Comparison of ENCODE assay signal across 10 cellular contexts in genomic region chr17:19470529-19471261, GRCh38. TPM values are rescaled to one million over a fixed set of nuclear protein-coding genes. Genes with fewer than 3 reads are reported as not detected.
A peak's percentile ranks its signal among the peaks of the same experiment; 100 is the strongest.
DNase-seq lines count a peak whose midpoint lies in the region; ATAC-seq, FAIRE-seq and TF ChIP-seq lines count a peak whose summit lies in the region.
"Had no signal": no experiment of that assay in that cellular context is flagged by ENCODE, and none has a peak within 500 bp of the region (broad histone marks: within the 10 kb centered on the region; RNA-seq: fewer than 3 reads in every experiment).

No MANE protein-coding gene starts in this region.

- H3K27me3 Mint-ChIP-seq in MCF 10A (ENCODE audit: insufficient read depth, unreplicated experiment) = no peaks in the 10 kb centered on the region
- no peaks in the 10 kb centered on the region for H3K27me3 Mint-ChIP-seq in activated T-helper 2 cell treated with anti-CD3 and anti-CD28 coated beads, Interferon-gamma antibody, Interleukin-2, Interleukin-4, amounts not matched to agents 10 μg/mL and 5 μg/mL and 100 μg/mL, durations not matched to agents 14 hours and 24 hours and 36 hours (ENCODE audit: low read depth)
- H3K27me3 Mint-ChIP-seq in CD4-positive, alpha-beta memory T cell = peaks cover 0 to 7% of the 10 kb centered on the region in 2 donors
- H3K27me3 Mint-ChIP-seq: B cell had no signal

- peak; percentile 81 for ATAC-seq in mucosa of descending colon

- H3K4me3 ChIP-seq in breast epithelium = peak overlapping the region; percentile 18 to 41 (median 26)
- no peak overlapping the region for H3K4me3 ChIP-seq in H1 (ENCODE audit: extremely low read depth in 1 of 4, insufficient read depth in 2 of 4, low read depth in 3 of 4, low read length in 4 of 4)
- H3K4me3 ChIP-seq in mucosa of descending colon = no peak overlapping the region
- peak overlapping the region; percentile 16 to 31 for H3K4me3 ChIP-seq in vagina
- no peak overlapping the region for H3K4me3 ChIP-seq in CD4-positive, alpha-beta memory T cell (ENCODE audit: low read length in 2 of 2)

- TF ChIP-seq CTCF in breast epithelium (IDR thresholded peaks at IDR 0.05) (no peak), MCF 10A (IDR thresholded peaks at IDR 0.05; ENCODE audit: unreplicated experiment) (no peak), H1 (IDR thresholded peaks at IDR 0.05; ENCODE audit: control extremely low read depth in 1 of 3, insufficient read depth in 1 of 3, low read depth in 1 of 3, low read length in 3 of 3) (no peak), mucosa of descending colon (IDR thresholded peaks at IDR 0.05) (no peak), vagina (IDR thresholded peaks at IDR 0.05) (no peak)

- no TSS peak for BruUV-seq in MCF 10A (replicated peaks; lab: Mats Ljungman, UMichigan)

- CTCF ChIA-PET in MCF 10A (lab: Yijun Ruan, JAX) = no interaction called here
- CTCF ChIA-PET in H1 (lab: Charles Lee; ENCODE audit: partially characterized antibody) = interaction anchor here (0.6 to 3.5 kb wide), 9 partner anchors 10 to 429 kb away, joined by 3 to 16 read pairs (median 4); no protein-coding TSS in a partner anchor
- CTCF ChIA-PET in CD4-positive, alpha-beta memory T cell (lab: Charles Lee; ENCODE audit: partially characterized antibody) = interaction anchor here (2.7 kb wide), 1 partner anchor 108 kb away, joined by 8 read pairs; the partner anchor contains the start of gene B9D1

- H3K79me1 ChIP-seq in H1 (ENCODE audit: low read depth, low read length) = no peaks in the 10 kb centered on the region

- H4K8ac ChIP-seq in H1 (ENCODE audit: extremely low read depth, insufficient read depth, low read length) = no peak overlapping the region; the same call in 1 of the 2 replicates

- H3K36me3 Mint-ChIP-seq in MCF 10A (ENCODE audit: insufficient read depth, unreplicated experiment) = no peaks in the 10 kb centered on the region
- H3K36me3 Mint-ChIP-seq in activated T-helper 2 cell treated with anti-CD3 and anti-CD28 coated beads, Interferon-gamma antibody, Interleukin-2, Interleukin-4, amounts not matched to agents 10 μg/mL and 5 μg/mL and 100 μg/mL, durations not matched to agents 14 hours and 24 hours and 36 hours (ENCODE audit: low read depth) = no peaks in the 10 kb centered on the region
- no peaks in the 10 kb centered on the region for H3K36me3 Mint-ChIP-seq in CD4-positive, alpha-beta memory T cell

- H3K79me2 ChIP-seq in H1 (ENCODE audit: control insufficient read depth in 1 of 2, insufficient read depth in 2 of 2, low read length in 2 of 2) = no peaks in the 10 kb centered on the region

- peak overlapping the region; percentile 16 to 73; a peak in 2 of 4 replicates for H3K4me2 ChIP-seq in H1 (ENCODE audit: insufficient read depth in 1 of 2, low read depth in 2 of 2, low read length in 2 of 2)

- no peak overlapping the region for H3K14ac ChIP-seq in H1 (ENCODE audit: insufficient read length)

- H3K56ac ChIP-seq in H1 (replicated peaks; ENCODE audit: insufficient read length, low read depth, low read length) = no peak overlapping the region

- H3K4me1 ChIP-seq in breast epithelium (no peaks in the 10 kb centered on the region), H1 (replicated peaks in 1 of 4; ENCODE audit: control insufficient read depth in 3 of 4, insufficient read depth in 4 of 4, low read length in 3 of 4) (peaks cover 1 to 10% (median 6%) of the 10 kb centered on the region in 4 experiments; a peak in 6 of 7 replicates), mucosa of descending colon (ENCODE audit: low read depth) (no peaks in the 10 kb centered on the region), vagina (peaks cover 7% of the 10 kb centered on the region)
- H3K4me1 ChIP-seq in CD4-positive, alpha-beta memory T cell (ENCODE audit: insufficient read depth, low read length) = no peaks in the 10 kb centered on the region

- no peaks in the 10 kb centered on the region for H4K20me1 ChIP-seq in H1 (replicated peaks in 1 of 2; ENCODE audit: control insufficient read depth in 1 of 2, insufficient read depth in 2 of 2, low read length in 2 of 2)

- H2BK5ac ChIP-seq in H1 (ENCODE audit: low read depth, low read length) = peak overlapping the region; percentile 87; the same call in 1 of the 2 replicates

- H2BK15ac ChIP-seq in H1 (ENCODE audit: low read length) = peak overlapping the region; percentile 72; the same call in 1 of the 2 replicates

- TF ChIP-seq POLR2A in breast epithelium (IDR thresholded peaks at IDR 0.05) = no peak
- TF ChIP-seq POLR2A in H1 (IDR thresholded peaks at IDR 0.05; ENCODE audit: control extremely low read depth in 1 of 2, low read depth in 2 of 2, low read length in 2 of 2) = no peak
- no peak for TF ChIP-seq POLR2A in vagina (IDR thresholded peaks at IDR 0.05)

- H2AK5ac ChIP-seq in H1 (ENCODE audit: low read depth, low read length) = peak overlapping the region; percentile 39; the same call in 1 of the 2 replicates

- no peak overlapping the region for H3K27ac Mint-ChIP-seq in MCF 10A (ENCODE audit: low read depth, unreplicated experiment)
- no peak overlapping the region for H3K27ac Mint-ChIP-seq in activated T-helper 2 cell treated with anti-CD3 and anti-CD28 coated beads, Interferon-gamma antibody, Interleukin-2, Interleukin-4, amounts not matched to agents 10 μg/mL and 5 μg/mL and 100 μg/mL, durations not matched to agents 14 hours and 24 hours and 36 hours
- H3K27ac Mint-ChIP-seq in CD4-positive, alpha-beta memory T cell = peak overlapping the region in 1 of 7 donors; percentile 57
- H3K27ac Mint-ChIP-seq: B cell had no signal

- no peaks in the 10 kb centered on the region for H3K27me3 ChIP-seq in breast epithelium
- no peaks in the 10 kb centered on the region for H3K27me3 ChIP-seq in H1 (replicated peaks in 1 of 4; ENCODE audit: control insufficient read depth in 3 of 4, extremely low read depth in 1 of 4, insufficient read depth in 3 of 4, low read length in 3 of 4)
- H3K27me3 ChIP-seq in vagina = no peaks in the 10 kb centered on the region
- H3K27me3 ChIP-seq in CD4-positive, alpha-beta memory T cell (ENCODE audit: insufficient read depth, low read length) = no peaks in the 10 kb centered on the region

- FAIRE-seq in H1 (lab: Jason Lieb, UNC) = no peak

- peak overlapping the region; percentile 94 for H3K18ac ChIP-seq in H1 (ENCODE audit: extremely low read depth, low read length)

- TF ChIP-seq RAD21 in H1 (IDR thresholded peaks at IDR 0.05 in 1 of 2, conservative IDR thresholded peaks at IDR 0.05 in 1 of 2; ENCODE audit: low read depth in 2 of 2, low read length in 2 of 2) = no peak

- POLR2A ChIA-PET in MCF 10A (lab: Yijun Ruan, JAX) (no interaction called here), H1 (lab: Charles Lee; ENCODE audit: partially characterized antibody) (interaction anchor here (0.6 to 1.8 kb wide), 6 partner anchors 11 to 18 kb away, joined by 3 to 6 read pairs (median 3); no protein-coding TSS in a partner anchor)
- POLR2A ChIA-PET in CD4-positive, alpha-beta memory T cell (lab: Charles Lee; ENCODE audit: partially characterized antibody) = no interaction called here

- H3K9me3 Mint-ChIP-seq in MCF 10A (ENCODE audit: unreplicated experiment) = no peaks in the 10 kb centered on the region
- no peaks in the 10 kb centered on the region for H3K9me3 Mint-ChIP-seq in activated T-helper 2 cell treated with anti-CD3 and anti-CD28 coated beads, Interferon-gamma antibody, Interleukin-2, Interleukin-4, amounts not matched to agents 10 μg/mL and 5 μg/mL and 100 μg/mL, durations not matched to agents 14 hours and 24 hours and 36 hours
- H3K9me3 Mint-ChIP-seq in CD4-positive, alpha-beta memory T cell = peaks cover 0 to 7% (median 4%) of the 10 kb centered on the region in 8 donors

- H4K91ac ChIP-seq in H1 (replicated peaks; ENCODE audit: insufficient read length, low read length) = peak overlapping the region; percentile 58

- H2AFZ ChIP-seq in H1 (ENCODE audit: low read length) = peak overlapping the region; percentile 60

- 0 out of 7 replicates have a peak overlapping the region, but pooled peaks of 1 of the 4 experiments have one; percentile 14 for H3K9ac ChIP-seq in H1 (replicated peaks in 1 of 4; ENCODE audit: extremely low read depth in 1 of 4, low read depth in 3 of 4, low read length in 3 of 4)

- intact Hi-C loops in breast epithelium (cut with DNase I; ENCODE audit: low total_unique reads) = no loop called here
- intact Hi-C loops in MCF 10A (cut with micrococcal nuclease) = no loop called here
- intact Hi-C loops in mucosa of descending colon (cut with DNase I, micrococcal nuclease) = no loop called here
- intact Hi-C loops in vagina (cut with DNase I) = no loop called here
- intact Hi-C loops in activated T-helper 2 cell treated with anti-CD3 and anti-CD28 coated beads, Interferon-gamma antibody, Interleukin-2, Interleukin-4, amounts not matched to agents 10 μg/mL and 5 μg/mL and 100 μg/mL, durations not matched to agents 14 hours and 24 hours and 36 hours (cut with micrococcal nuclease) = no loop called here
- intact Hi-C loops in CD4-positive, alpha-beta memory T cell (cut with micrococcal nuclease) = no loop called here

- no peak overlapping the region for H3K4me3 Mint-ChIP-seq in MCF 10A (ENCODE audit: unreplicated experiment)
- no peak overlapping the region for H3K4me3 Mint-ChIP-seq in activated T-helper 2 cell treated with anti-CD3 and anti-CD28 coated beads, Interferon-gamma antibody, Interleukin-2, Interleukin-4, amounts not matched to agents 10 μg/mL and 5 μg/mL and 100 μg/mL, durations not matched to agents 14 hours and 24 hours and 36 hours (ENCODE audit: low read depth)
- H3K4me3 Mint-ChIP-seq in CD4-positive, alpha-beta memory T cell = no peak overlapping the region
- H3K4me3 Mint-ChIP-seq: B cell had no signal

- no peak overlapping the region for H3K4ac ChIP-seq in H1 (replicated peaks; ENCODE audit: insufficient read length, low read depth, low read length)

- DNase-seq in breast epithelium (ENCODE audit: low spot score in 2 of 2) (peak in 1 of 2 donors; percentile 49), MCF 10A (ENCODE audit: unreplicated experiment) (no peak), H1 (ENCODE audit: low read depth in 1 of 2, low spot score in 2 of 2) (peak in 1 of 2 experiments; percentile 63), mucosa of descending colon (peak; percentile 68 to 82 (median 69)), vagina (ENCODE audit: extremely low spot score in 2 of 2) (no peak), T1000 (lab: John Stamatoyannopoulos, UW) (no peak)
- DNase-seq in activated T-helper 2 cell treated with anti-CD3 and anti-CD28 coated beads, Interferon-gamma antibody, Interleukin-2, Interleukin-4, amounts not matched to agents 10 μg/mL and 5 μg/mL and 100 μg/mL, durations not matched to agents 14 hours and 24 hours and 36 hours (ENCODE audit: low spot score) = no peak
- DNase-seq in CD4-positive, alpha-beta memory T cell = no peak

- H4K5ac ChIP-seq in H1 (ENCODE audit: insufficient read length, low read depth, low read length) = no peak overlapping the region

- H3K4me1 Mint-ChIP-seq in MCF 10A (ENCODE audit: insufficient read depth, unreplicated experiment) = no peaks in the 10 kb centered on the region
- no peaks in the 10 kb centered on the region for H3K4me1 Mint-ChIP-seq in activated T-helper 2 cell treated with anti-CD3 and anti-CD28 coated beads, Interferon-gamma antibody, Interleukin-2, Interleukin-4, amounts not matched to agents 10 μg/mL and 5 μg/mL and 100 μg/mL, durations not matched to agents 14 hours and 24 hours and 36 hours (ENCODE audit: low read depth)
- no peaks in the 10 kb centered on the region for H3K4me1 Mint-ChIP-seq in CD4-positive, alpha-beta memory T cell

- 82% methylated on average over 29 of the region's 29 CpGs; no CpG with 5 or more reads in 1 of the 2 experiments for WGBS in H1 (ENCODE audit: extremely low coverage in 1 of 2, insufficient coverage in 1 of 2, insufficient read length in 1 of 2, insufficient replicate concordance in 2 of 2, low coverage in 1 of 2, low lambda C conversion rate in 2 of 2, missing lambda C conversion rate in 1 of 2), 2 experiments

- H3K23ac ChIP-seq in H1 (ENCODE audit: insufficient read length) = no peak overlapping the region

- peak overlapping the region; percentile 92 for H2BK12ac ChIP-seq in H1 (ENCODE audit: low read depth, low read length)

- H3K36me3 ChIP-seq in breast epithelium (no peaks in the 10 kb centered on the region), H1 (ENCODE audit: control insufficient read depth in 2 of 4, insufficient read depth in 4 of 4, low read length in 3 of 4) (no peaks in the 10 kb centered on the region), mucosa of descending colon (ENCODE audit: low read depth) (no peaks in the 10 kb centered on the region), vagina (no peaks in the 10 kb centered on the region)
- no peaks in the 10 kb centered on the region for H3K36me3 ChIP-seq in CD4-positive, alpha-beta memory T cell (ENCODE audit: insufficient read depth, low read length)

- H3K27ac ChIP-seq in breast epithelium (peak overlapping the region in 1 of 2 donors; percentile 84), H1 (ENCODE audit: low read depth, low read length) (no peak overlapping the region), vagina (peak overlapping the region; percentile 65)
- no peak overlapping the region for H3K27ac ChIP-seq in CD4-positive, alpha-beta memory T cell (ENCODE audit: low read depth, low read length)

- H2BK120ac ChIP-seq in H1 (replicated peaks; ENCODE audit: low read depth, low read length) = no peak overlapping the region

- no peaks in the 10 kb centered on the region for H3K9me3 ChIP-seq in breast epithelium
- peaks cover 4 to 12% of the 10 kb centered on the region in 2 experiments; a peak in 1 of 4 replicates for H3K9me3 ChIP-seq in H1 (ENCODE audit: insufficient read depth in 2 of 2, low read depth in 1 of 2, low read length in 1 of 2)
- H3K9me3 ChIP-seq in mucosa of descending colon = no peaks in the 10 kb centered on the region
- H3K9me3 ChIP-seq in vagina = no peaks in the 10 kb centered on the region
- no peaks in the 10 kb centered on the region for H3K9me3 ChIP-seq in CD4-positive, alpha-beta memory T cell (ENCODE audit: control insufficient read depth in 1 of 2, low read length in 2 of 2)

- TF ChIP-seq EP300 in H1 (IDR thresholded peaks at IDR 0.05; ENCODE audit: borderline replicate concordance in 1 of 2, low read depth in 2 of 2, low read length in 2 of 2) = no peak

- H2BK20ac ChIP-seq in H1 (ENCODE audit: low read length) = peak overlapping the region; percentile 98

- H3K23me2 ChIP-seq in H1 (ENCODE audit: low read depth, low read length) = no peaks in the 10 kb centered on the region

RNA-seq across cellular contexts. Expression of gene RNF112, which starts 59.7 kb away (rescaled TPM):
- 1 to 10 TPM in 2 of 3 donors, under 1 TPM in 1; 0.96 to 2.9 (median 2.3) TPM for total RNA-seq in breast epithelium
- total RNA-seq in MCF 10A (2022) = 0.25 TPM in 1 of 2 replicates, not detected in the other
- total RNA-seq in H1 (2021; fragmentation: NEBNext Ultra II Directional; extraction: Animal tissue kit (Norgen Biotek cat#: 25700)) = 2.2 and 2.3 TPM in 2 replicates
- 1.1 and 1.7 TPM in 2 replicates for polyA plus RNA-seq in H1 (2011; rRNA removed)
- 1.7 TPM for polyA plus RNA-seq in H1 (2011; cell fraction: cytosol; rRNA removed)
- polyA plus RNA-seq in H1 (2011; cell fraction: nucleus; rRNA removed) = 8.6 TPM
- 1.4 to 3.8 TPM (median 2.5 TPM) in 4 replicates for polyA plus RNA-seq in H1 (2012, experiment 1 of 2)
- polyA plus RNA-seq in H1 (2012, experiment 2 of 2) = 0.79 TPM
- polyA plus RNA-seq in H1 (2013, experiment 1 of 2) = 0.85 TPM
- polyA plus RNA-seq in H1 (2013, experiment 2 of 2) = 0.90 TPM
- 0.68 and 0.98 TPM in 2 replicates for polyA minus RNA-seq in H1 (2011; rRNA and poly(A)+ RNA removed)
- polyA minus RNA-seq in H1 (2011; cell fraction: cytosol; rRNA and poly(A)+ RNA removed) = 4.6 TPM
- 1.6 TPM for polyA minus RNA-seq in H1 (2011; cell fraction: nucleus; rRNA and poly(A)+ RNA removed)
- total RNA-seq in mucosa of descending colon = 10 to 100 TPM in 1 of 3 donors, 1 to 10 TPM in 2; 2.4 to 13.4 (median 3.4) TPM
- 1.5 TPM for total RNA-seq in vagina
- 0.16 and 0.32 TPM in 2 replicates for total RNA-seq in activated T-helper 2 cell treated with anti-CD3 and anti-CD28 coated beads, Interferon-gamma antibody, Interleukin-2, Interleukin-4, amounts not matched to agents 10 μg/mL and 5 μg/mL and 100 μg/mL, durations not matched to agents 14 hours and 24 hours and 36 hours
- total RNA-seq in CD4-positive, alpha-beta memory T cell = 1 to 10 TPM in 1 of 2 experiments, under 1 TPM in 1; 0.87 to 1.6 TPM
- polyA plus RNA-seq in CD4-positive, alpha-beta memory T cell = under 1 TPM in 1 of 2 donors, not detected in 1; 0.06 TPM
- total RNA-seq: SK-MEL-5 had no signal

Comparison
In these comparisons a context has a peak if more than half of its experiments do, and no peak if none do; other contexts are left out.
1. DNase-seq: peak in mucosa of descending colon (3 of 3); none in MCF 10A (single experiment), vagina (0 of 2), T1000 (single experiment), activated T-helper 2 cell treated with anti-CD3 and anti-CD28 coated beads, Interferon-gamma antibody, Interleukin-2, Interleukin-4, amounts not matched to agents 10 μg/mL and 5 μg/mL and 100 μg/mL, durations not matched to agents 14 hours and 24 hours and 36 hours (single experiment) and CD4-positive, alpha-beta memory T cell (0 of 5).
2. H3K4me3 ChIP-seq: peak in breast epithelium (3 of 3) and vagina (2 of 2); none in H1 (0 of 4), mucosa of descending colon (single experiment) and CD4-positive, alpha-beta memory T cell (0 of 2).